12 cellular contexts compared by ENCODE assay signal in the genomic region with DNA sequence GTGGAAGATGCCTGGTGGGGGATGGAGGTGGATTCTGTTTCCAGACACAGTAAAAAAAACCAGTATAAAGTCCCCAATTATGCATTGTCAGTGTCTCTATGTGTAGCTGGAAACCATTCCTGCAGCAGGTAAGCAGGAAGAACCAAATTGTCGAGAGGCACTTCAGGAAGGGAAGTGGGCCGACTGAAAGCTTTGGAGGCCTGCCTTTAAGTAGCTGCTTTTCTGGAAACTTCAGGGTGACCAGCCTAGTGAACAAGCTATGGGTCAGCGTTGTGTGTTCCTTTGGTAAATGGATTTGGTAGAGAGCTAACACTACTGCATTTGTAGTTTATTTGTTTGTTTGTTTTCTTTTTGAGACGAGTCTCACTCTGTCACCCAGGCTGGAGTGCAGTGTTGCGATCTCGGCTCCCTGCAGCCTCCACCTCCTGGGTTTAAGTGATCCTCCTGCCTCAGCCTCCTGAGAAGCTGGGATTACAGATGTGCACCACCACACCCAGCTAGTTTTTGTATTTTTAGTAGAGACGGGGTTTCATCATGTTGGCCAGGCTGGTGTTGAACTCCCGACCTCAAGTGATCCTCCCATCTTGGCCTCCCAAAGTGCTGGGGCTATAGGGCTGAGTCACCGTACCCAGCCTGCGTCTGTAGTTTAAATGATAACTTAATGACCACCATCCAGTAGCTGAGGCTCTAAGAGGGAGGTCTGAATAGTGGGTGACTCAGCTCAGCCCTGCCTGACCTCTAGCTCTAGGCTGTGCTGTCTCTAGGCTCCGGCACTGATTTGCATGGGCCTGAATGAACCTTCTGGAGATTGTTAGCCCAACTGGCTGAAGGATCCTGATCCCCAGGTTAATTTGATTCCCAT. TPM values are rescaled to one million over a fixed set of nuclear protein-coding genes. Genes with fewer than 3 reads are reported as not detected.
DNase-seq lines count a peak whose midpoint lies in the region; ATAC-seq, FAIRE-seq and TF ChIP-seq lines count a peak whose summit lies in the region.
"Had no signal": no experiment of that assay in that cellular context is flagged by ENCODE, and none has a peak within 500 bp of the region (broad histone marks: within the 10 kb centered on the region; RNA-seq: fewer than 3 reads in every experiment).

No MANE protein-coding gene starts in this region.

- SMC1A ChIA-PET in GM12878 (lab: Charles Lee; ENCODE audit: uncharacterized antibody, unreplicated experiment): interaction anchor here (0.5 to 2.0 kb wide), 4 partner anchors 10 to 197 kb away, joined by 3 to 8 read pairs (median 4); no protein-coding TSS in a partner anchor

- ATAC-seq in GM12878: peak; percentile 52

- intact Hi-C loops in Calu3 (cut with micrococcal nuclease; ENCODE audit: unreplicated experiment): loop anchor here (5.0 kb wide), 1 partner anchor 46 kb away; no protein-coding TSS in a partner anchor
- intact Hi-C loops in GM12878 (cut with micrococcal nuclease; ENCODE audit: unreplicated experiment): no loop called here

- POLR2A ChIA-PET in GM12878 (lab: Charles Lee): interaction anchor here (0.5 to 2.1 kb wide), 3 partner anchors 8 to 779 kb away, joined by 3 to 7 read pairs (median 4); no protein-coding TSS in a partner anchor

- no TSS peak for BruUV-seq in Calu3 (replicated peaks; lab: Mats Ljungman, UMichigan)
- BruUV-seq in GM12878 (replicated peaks; lab: Mats Ljungman, UMichigan): no TSS peak

- peaks cover 39% of the 10 kb centered on the region for H3K36me3 Mint-ChIP-seq in Calu3 (ENCODE audit: insufficient read depth, unreplicated experiment)
- H3K36me3 Mint-ChIP-seq: activated naive CD4-positive, alpha-beta T cell treated with anti-CD3 and anti-CD28 coated beads, Interleukin-2, amount 50 U/mL, for 24 hours had no signal

- whole genome bisulfite sequencing in GM12878 (ENCODE audit: insufficient coverage, insufficient replicate concordance, low lambda C conversion rate, missing lambda C conversion rate): 84% methylated on average over 11 of the region's 11 CpGs
- 71 to 91% methylated on average over 8 of the region's 11 CpGs for WGBS in mesodermal cell (ENCODE audit: insufficient coverage in 2 of 2), 2 experiments

- peaks cover 58% of the 10 kb centered on the region for H3K4me1 Mint-ChIP-seq in Calu3 (ENCODE audit: low read depth, unreplicated experiment)

- no peak for TF ChIP-seq EP300 in GM12878 (IDR thresholded peaks at IDR 0.05; ENCODE audit: borderline replicate concordance in 1 of 2, control insufficient read depth in 1 of 2, low read depth in 2 of 2, low read length in 2 of 2)

- no peak overlapping the region for H3K27ac ChIP-seq in GM12878 (ENCODE audit: control insufficient read depth, insufficient read depth)
- peak overlapping the region; percentile 36 for H3K27ac ChIP-seq in mesodermal cell (ENCODE audit: low read depth, low read length, severe bottlenecking)
- H3K27ac ChIP-seq: prostate gland had no signal

- FAIRE-seq in GM12878 (lab: Jason Lieb, UNC): no peak

- in situ Hi-C loops in GM12878 (cut with MboI): loop anchor here (5.0 kb wide), 1 partner anchor 114 kb away; no protein-coding TSS in a partner anchor

- DNase-seq in Calu3 (peak; percentile 63), NB4 (ENCODE audit: low read depth) (peak; percentile 65), GM12878 (ENCODE audit: low read depth, low spot score) (no peak), occipital lobe (lab: John Stamatoyannopoulos, UW) (no peak), LoVo (ENCODE audit: low spot score) (no peak), D341Med (ENCODE audit: low spot score) (no peak), NCI-H524 treated with DMSO at 0.1 percent for 48 hours (lab: John Stamatoyannopoulos, UW) (no peak)
- DNase-seq: hypothalamus had no signal

- H4K20me1 ChIP-seq in GM12878 (ENCODE audit: control insufficient read depth, insufficient read depth): no peaks in the 10 kb centered on the region

- H3K4me2 ChIP-seq in GM12878 (ENCODE audit: control insufficient read depth, insufficient read depth): no peak overlapping the region

- 0 out of 4 replicates have a peak, but pooled peaks cover 0 to 2% of the 10 kb centered on the region in 2 experiments for H3K36me3 ChIP-seq in GM12878 (ENCODE audit: control insufficient read depth in 2 of 2, insufficient read depth in 2 of 2, low read length in 1 of 2)
- H3K36me3 ChIP-seq in mesodermal cell (ENCODE audit: control insufficient read depth, insufficient read depth, low read length): no peaks in the 10 kb centered on the region
- H3K36me3 ChIP-seq: prostate gland had no signal

- no peak overlapping the region for H3K4me3 Mint-ChIP-seq in Calu3 (ENCODE audit: low read depth, unreplicated experiment)
- H3K4me3 Mint-ChIP-seq: activated naive CD4-positive, alpha-beta T cell treated with anti-CD3 and anti-CD28 coated beads, Interleukin-2, amount 50 U/mL, for 24 hours; T-helper 2 cell treated with Interferon-gamma antibody and Interleukin-4, amounts not matched to agents 5 μg/mL and 100 μg/mL, for 36 hours had no signal

- peak overlapping the region; percentile 72 for H3K27ac Mint-ChIP-seq in Calu3 (ENCODE audit: unreplicated experiment)
- H3K27ac Mint-ChIP-seq: activated naive CD4-positive, alpha-beta T cell treated with anti-CD3 and anti-CD28 coated beads, Interleukin-2, amount 50 U/mL, for 24 hours; T-helper 2 cell treated with Interferon-gamma antibody and Interleukin-4, amounts not matched to agents 5 μg/mL and 100 μg/mL, for 36 hours had no signal

- no peaks in the 10 kb centered on the region; a peak in 1 of 4 replicates for H3K27me3 ChIP-seq in GM12878 (replicated peaks in 1 of 2; ENCODE audit: control insufficient read depth in 2 of 2, insufficient read depth in 2 of 2, low read length in 1 of 2)

- no peak overlapping the region for H3K9ac ChIP-seq in GM12878 (ENCODE audit: control insufficient read depth, insufficient read depth, low read length)

- TF ChIP-seq POLR2A in NB4 (IDR thresholded peaks at IDR 0.05; ENCODE audit: extremely low read depth, insufficient read length) (no peak), GM12878 (IDR thresholded peaks at IDR 0.05; ENCODE audit: low read depth, low read length) (no peak)

- no peaks in the 10 kb centered on the region for H3K9me3 Mint-ChIP-seq in Calu3 (ENCODE audit: low read depth, unreplicated experiment)
- H3K9me3 Mint-ChIP-seq: activated naive CD4-positive, alpha-beta T cell treated with anti-CD3 and anti-CD28 coated beads, Interleukin-2, amount 50 U/mL, for 24 hours; T-helper 2 cell treated with Interferon-gamma antibody and Interleukin-4, amounts not matched to agents 5 μg/mL and 100 μg/mL, for 36 hours had no signal

- H3K27me3 Mint-ChIP-seq in Calu3 (ENCODE audit: unreplicated experiment): no peaks in the 10 kb centered on the region
- H3K27me3 Mint-ChIP-seq: activated naive CD4-positive, alpha-beta T cell treated with anti-CD3 and anti-CD28 coated beads, Interleukin-2, amount 50 U/mL, for 24 hours had no signal

- H3K4me1 ChIP-seq in GM12878 (ENCODE audit: control insufficient read depth, insufficient read depth, low read length) (peaks cover 20% of the 10 kb centered on the region), mesodermal cell (ENCODE audit: control insufficient read depth, insufficient read depth, low read length, poor library complexity, severe bottlenecking) (peaks cover 11% of the 10 kb centered on the region)

- H3K9me3 ChIP-seq in GM12878 (replicated peaks; ENCODE audit: control insufficient read depth, insufficient read depth, low read length): no peaks in the 10 kb centered on the region
- no peaks in the 10 kb centered on the region for H3K9me3 ChIP-seq in mesodermal cell (ENCODE audit: control insufficient read depth, low read length)
- H3K9me3 ChIP-seq: prostate gland had no signal

- H3K4me3 ChIP-seq in NB4 (ENCODE audit: low read depth, low read length) (no peak overlapping the region), GM12878 (no peak overlapping the region), mesodermal cell (ENCODE audit: extremely low read depth, insufficient read depth, low read length, poor library complexity, severe bottlenecking) (no peak overlapping the region)
- H3K4me3 ChIP-seq: prostate gland had no signal

- CTCF ChIA-PET in Calu3 (lab: Charles Lee): interaction anchor here (1.0 to 1.4 kb wide), 3 partner anchors 14 to 114 kb away, joined by 3 to 8 read pairs (median 4); no protein-coding TSS in a partner anchor
- CTCF ChIA-PET in GM12878 (lab: Yijun Ruan, JAX): interaction anchor here (1.5 to 1.8 kb wide), 3 partner anchors 10 to 114 kb away, joined by 4 to 6 read pairs (median 6); no protein-coding TSS in a partner anchor

- RAD21 ChIA-PET in GM12878 (lab: Charles Lee; ENCODE audit: unreplicated experiment): interaction anchor here (1.5 kb wide), 1 partner anchor 12 kb away, joined by 5 read pairs; no protein-coding TSS in a partner anchor

- H3K79me2 ChIP-seq in GM12878 (ENCODE audit: control insufficient read depth, insufficient read depth, low read length): peaks cover 36% of the 10 kb centered on the region

- no peak for TF ChIP-seq RAD21 in GM12878 (IDR thresholded peaks at IDR 0.05; ENCODE audit: insufficient read depth, low read depth, low read length)

- TF ChIP-seq CTCF in Calu3 (IDR thresholded peaks at IDR 0.05; ENCODE audit: unreplicated experiment) (no peak), NB4 (IDR thresholded peaks at IDR 0.05; ENCODE audit: low read depth, low read length) (no peak), GM12878 (IDR thresholded peaks at IDR 0.05 in 2 of 3, conservative IDR thresholded peaks at IDR 0.05 in 1 of 3; ENCODE audit: control insufficient read depth in 2 of 3, extremely low read depth in 1 of 3, insufficient read depth in 1 of 3, low read depth in 3 of 3, low read length in 3 of 3) (no peak)

- no peak overlapping the region for H2AFZ ChIP-seq in GM12878 (ENCODE audit: control insufficient read depth, low read depth, low read length)

RNA-seq across cellular contexts. Expression of gene PTPRJ, which starts 12.8 kb away (rescaled TPM):
- 42.9 and 59.4 TPM in 2 replicates for total RNA-seq in Calu3 (2022)
- total RNA-seq in GM12878 (2013; cell fraction: nucleolus; rRNA removed): 26.1 and 28.1 TPM in 2 replicates
- 10.3 and 11.6 TPM in 2 replicates for total RNA-seq in GM12878 (2014; rRNA removed)
- total RNA-seq in GM12878 (2014; rRNA removed; fragmentation: Illumina TruSeq; extraction: Trizol): 13.5 and 14.2 TPM in 2 replicates
- total RNA-seq in GM12878 (2021): 21.0 and 22.4 TPM in 2 replicates
- polyA plus RNA-seq in GM12878 (2011; ENCODE audit: low read depth): 4.1 TPM
- 0.22 and 0.37 TPM in 2 replicates for polyA plus RNA-seq in GM12878 (2011; rRNA removed)
- 0.10 and 0.15 TPM in 2 replicates for polyA plus RNA-seq in GM12878 (2011; cell fraction: cytosol; rRNA removed)
- polyA plus RNA-seq in GM12878 (2011; cell fraction: nucleus; rRNA removed): 0.15 and 0.34 TPM in 2 replicates
- 5.8 and 6.2 TPM in 2 replicates for polyA plus RNA-seq in GM12878 (2012)
- polyA plus RNA-seq in GM12878 (2014; fragmentation: Illumina TruSeq; extraction: Trizol): 11.0 and 11.7 TPM in 2 replicates
- under 1 TPM; 0.77 to 0.91 TPM for polyA plus RNA-seq in GM12878 (2014; fragmentation: Nextera tagmentation; extraction: Ambion mirVana)
- 7.6 and 9.1 TPM in 2 replicates for polyA plus RNA-seq in GM12878 (2014; rRNA removed)
- 1 to 10 TPM; 2.1 to 5.6 TPM for polyA plus RNA-seq in GM12878 (2016; fragmentation: Nextera tagmentation; extraction: Ambion mirVana)
- polyA minus RNA-seq in GM12878 (2011; rRNA and poly(A)+ RNA removed): 0.15 TPM in 2 replicates
- polyA minus RNA-seq in GM12878 (2011; cell fraction: cytosol; rRNA and poly(A)+ RNA removed): 0.27 and 0.31 TPM in 2 replicates
- polyA minus RNA-seq in GM12878 (2011; cell fraction: nucleus; rRNA and poly(A)+ RNA removed): under 0.01 and 0.19 TPM in 2 replicates
- 8.6 TPM for polyA plus RNA-seq in mesodermal cell (2013, experiment 1 of 2)
- polyA plus RNA-seq in mesodermal cell (2013, experiment 2 of 2): 6.9 TPM
- 13.7 TPM for total RNA-seq in occipital lobe

Comparison
In these comparisons a context has a peak if more than half of its experiments do, and no peak if none do; other contexts are left out.
1. DNase-seq: peak in Calu3 (single experiment) and NB4 (single experiment); none in GM12878 (single experiment), occipital lobe (single experiment), LoVo (single experiment), D341Med (single experiment) and NCI-H524 treated with DMSO at 0.1 percent for 48 hours (single experiment).